Comparison of ENCODE assay signal across 9 cellular contexts in the genomic region with DNA sequence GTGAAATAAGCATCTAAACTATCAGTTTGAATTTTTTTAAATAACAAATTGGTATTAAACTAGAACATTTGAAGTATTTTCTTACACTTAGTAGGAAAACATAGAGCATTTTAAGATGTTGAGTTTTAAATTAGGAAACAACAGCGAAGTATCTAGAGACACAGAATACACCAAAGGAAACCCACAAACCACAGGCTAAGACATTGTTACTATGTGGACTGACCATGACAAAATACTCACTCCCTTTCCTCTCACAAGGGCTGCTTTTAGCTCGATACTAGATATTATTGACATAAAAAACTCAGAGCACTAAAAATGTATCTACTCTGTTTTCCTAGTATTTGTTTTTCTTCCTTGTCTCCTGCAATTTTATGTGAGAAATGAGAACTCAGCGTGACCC.
DNase-seq lines count a peak whose midpoint lies in the region; ATAC-seq and TF ChIP-seq lines count a peak whose summit lies in the region.
"Had no signal": no experiment of that assay in that cellular context is flagged by ENCODE, and none has a peak within 500 bp of the region (broad histone marks: within the 10 kb centered on the region; RNA-seq: fewer than 3 reads in every experiment).

No MANE protein-coding gene starts in this region.

- H3K27me3 Mint-ChIP-seq in activated CD4-positive, alpha-beta memory T cell treated with anti-CD3 and anti-CD28 coated beads, Interleukin-2, amount 10 ng/mL, durations not matched to agents 7 days and 5 days, result peaks cover 6% of the 10 kb centered on the region

- POLR2A ChIA-PET in activated CD4-positive, alpha-beta memory T cell treated with anti-CD3 and anti-CD28 coated beads, Interleukin-2, amount 10 ng/mL, durations not matched to agents 7 days and 5 days (lab: Charles Lee), result no interaction called here

- CTCF ChIA-PET in activated CD4-positive, alpha-beta memory T cell treated with anti-CD3 and anti-CD28 coated beads, Interleukin-2, amount 10 ng/mL, durations not matched to agents 7 days and 5 days (lab: Charles Lee), result no interaction called here

- no peaks in the 10 kb centered on the region for H3K9me3 ChIP-seq in heart left ventricle

- no peak overlapping the region for H3K4me3 Mint-ChIP-seq in activated CD4-positive, alpha-beta memory T cell treated with anti-CD3 and anti-CD28 coated beads, Interleukin-2, amount 10 ng/mL, durations not matched to agents 7 days and 5 days
- H3K4me3 Mint-ChIP-seq: activated naive CD4-positive, alpha-beta T cell treated with anti-CD3 and anti-CD28 coated beads, Interleukin-2, amount 50 U/mL, for 24 hours had no signal

- H3K36me3 Mint-ChIP-seq in activated CD4-positive, alpha-beta memory T cell treated with anti-CD3 and anti-CD28 coated beads, Interleukin-2, amount 10 ng/mL, durations not matched to agents 7 days and 5 days (ENCODE audit: low read depth), result no peaks in the 10 kb centered on the region
- H3K36me3 Mint-ChIP-seq: activated naive CD4-positive, alpha-beta T cell treated with anti-CD3 and anti-CD28 coated beads, Interleukin-2, amount 50 U/mL, for 24 hours had no signal

- peak; percentile 76 for ATAC-seq in GM19397 (IDR thresholded peaks at IDR 0.05; ENCODE audit: unreplicated experiment)
- peak; percentile 83 for ATAC-seq in HG03039 (IDR thresholded peaks at IDR 0.05; ENCODE audit: unreplicated experiment)
- ATAC-seq in heart left ventricle, result no peak

- TF ChIP-seq POLR2A in heart left ventricle (IDR thresholded peaks at IDR 0.05), result no peak
- TF ChIP-seq POLR2A in lower leg skin (IDR thresholded peaks at IDR 0.05), result no peak

- H3K4me1 ChIP-seq in heart left ventricle, result peaks cover 0 to 59% (median 6%) of the 10 kb centered on the region in 12 donors

- 75 to 85% (median 80%) methylated on average over 3 of the region's 3 CpGs for WGBS in heart left ventricle, 4 donors
- 84 to 86% methylated on average over 3 of the region's 3 CpGs for WGBS in lower leg skin, 2 donors

- no peaks in the 10 kb centered on the region for H3K36me3 ChIP-seq in heart left ventricle

- peak overlapping the region in 1 of 12 donors; percentile 42 for H3K27ac ChIP-seq in heart left ventricle

- H3K27ac Mint-ChIP-seq in activated CD4-positive, alpha-beta memory T cell treated with anti-CD3 and anti-CD28 coated beads, Interleukin-2, amount 10 ng/mL, durations not matched to agents 7 days and 5 days, result no peak overlapping the region
- H3K27ac Mint-ChIP-seq: activated naive CD4-positive, alpha-beta T cell treated with anti-CD3 and anti-CD28 coated beads, Interleukin-2, amount 50 U/mL, for 24 hours had no signal

- H3K4me1 Mint-ChIP-seq in activated CD4-positive, alpha-beta memory T cell treated with anti-CD3 and anti-CD28 coated beads, Interleukin-2, amount 10 ng/mL, durations not matched to agents 7 days and 5 days, result peaks cover 15% of the 10 kb centered on the region

- H3K27me3 ChIP-seq in heart left ventricle, result no peaks in the 10 kb centered on the region

- no peaks in the 10 kb centered on the region for H3K9me3 Mint-ChIP-seq in activated CD4-positive, alpha-beta memory T cell treated with anti-CD3 and anti-CD28 coated beads, Interleukin-2, amount 10 ng/mL, durations not matched to agents 7 days and 5 days
- H3K9me3 Mint-ChIP-seq: activated naive CD4-positive, alpha-beta T cell treated with anti-CD3 and anti-CD28 coated beads, Interleukin-2, amount 50 U/mL, for 24 hours had no signal

- no peak for TF ChIP-seq CTCF in heart left ventricle (IDR thresholded peaks at IDR 0.05)
- no peak for TF ChIP-seq CTCF in lower leg skin (IDR thresholded peaks at IDR 0.05)

- H3K4me3 ChIP-seq in heart left ventricle, result no peak overlapping the region
- no peak overlapping the region for H3K4me3 ChIP-seq in lower leg skin (ENCODE audit: low read depth, poor library complexity, severe bottlenecking)

- intact Hi-C loops in heart left ventricle (cut with DNase I), result no loop called here
- intact Hi-C loops in lower leg skin (cut with DNase I; ENCODE audit: low total_unique reads), result no loop called here

- DNase-seq in NOMO-1 treated with DMSO at 0.1 percent for 48 hours (lab: John Stamatoyannopoulos, UW; ENCODE audit: unreplicated experiment) (peak; percentile 83), heart left ventricle (no peak), COLO668 (lab: John Stamatoyannopoulos, UW; ENCODE audit: unreplicated experiment) (no peak), lower leg skin (ENCODE audit: low spot score in 2 of 2) (no peak)
- DNase-seq in activated CD4-positive, alpha-beta memory T cell treated with anti-CD3 and anti-CD28 coated beads, Interleukin-2, amount 10 ng/mL, durations not matched to agents 7 days and 5 days, result no peak
- DNase-seq: NCI-H1092 had no signal

Comparison
In these comparisons a context has a peak if more than half of its experiments do, and no peak if none do; other contexts are left out.
1. ATAC-seq: peak in GM19397 (single experiment) and HG03039 (single experiment); none in heart left ventricle (0 of 4).